In genomic region chr11:88377661-88378060, GRCh38 we compare ENCODE assay signal across 27 cellular contexts.
"Had no signal": no experiment of that assay in that cellular context is flagged by ENCODE, and none has a peak within 500 bp of the region (broad histone marks: within the 10 kb centered on the region; RNA-seq: fewer than 3 reads in every experiment).

No MANE protein-coding gene starts in this region.

- H3K4me3 Mint-ChIP-seq: endodermal cell; immature natural killer cell; memory B cell; mesothelial cell of epicardium; naive B cell; natural killer cell treated with Interleukin-12 subunit alpha and Interleukin-12 subunit beta and Interleukin-15 and Interleukin-18, amount 100 ng/mL, for 72 hours; neural crest cell; stimulated activated memory B cell treated with anti-CD40 and anti-IgM and Interleukin-4, amounts not matched to agents 10 μg/mL and 1 μg/mL and 100 μg/mL, for 72 hours had no signal

- H3K36me3 ChIP-seq: esophagus muscularis mucosa, lower lobe of right lung, pancreas, right lobe of liver, thoracic aorta, uterus had no signal

- H3K9me3 ChIP-seq: esophagus muscularis mucosa, lower lobe of right lung, mucosa of descending colon, neutrophil, pancreas, right lobe of liver, thoracic aorta, tibial nerve, upper lobe of right lung, uterus had no signal

- H3K27me3 ChIP-seq: esophagus muscularis mucosa, neutrophil, pancreas, right lobe of liver, tibial nerve, upper lobe of right lung, uterus had no signal

- H3K27ac ChIP-seq: esophagus muscularis mucosa, lower lobe of right lung, neutrophil, pancreas, right lobe of liver, thoracic aorta, tibial nerve, upper lobe of right lung, uterus had no signal

- H3K27ac Mint-ChIP-seq: endodermal cell; immature natural killer cell; memory B cell; mesothelial cell of epicardium; naive B cell; natural killer cell treated with Interleukin-12 subunit alpha and Interleukin-12 subunit beta and Interleukin-15 and Interleukin-18, amount 100 ng/mL, for 72 hours; stimulated activated memory B cell treated with anti-CD40 and anti-IgM and Interleukin-4, amounts not matched to agents 10 μg/mL and 1 μg/mL and 100 μg/mL, for 72 hours had no signal

- DNase-seq: effector CD8-positive, alpha-beta T cell; endodermal cell; foreskin melanocyte; hypothalamus; immature natural killer cell; islet precursor cell; left ventricle myocardium superior; lower lobe of right lung; mucosa of descending colon; naive B cell; pancreas; right lobe of liver; stimulated activated CD4-positive, alpha-beta T cell treated with anti-CD3 and anti-CD28 coated beads, Interleukin-2, amount 100 ng/mL, for 24 hours; stimulated activated CD4-positive, alpha-beta T cell treated with anti-CD3 and anti-CD28 coated beads, Interleukin-4, amount 100 ng/mL, for 4 hours; stimulated activated naive CD8-positive, alpha-beta T cell treated with anti-CD3 and anti-CD28 coated beads, Interleukin-15, Interleukin-2, amounts not matched to agents 100 U/mL and 50 U/mL, for 24 hours; upper lobe of right lung; uterus had no signal

- H3K27me3 Mint-ChIP-seq: memory B cell; naive B cell; natural killer cell treated with Interleukin-12 subunit alpha and Interleukin-12 subunit beta and Interleukin-15 and Interleukin-18, amount 100 ng/mL, for 72 hours; stimulated activated memory B cell treated with anti-CD40 and anti-IgM and Interleukin-4, amounts not matched to agents 10 μg/mL and 1 μg/mL and 100 μg/mL, for 72 hours had no signal

- H3K4me1 ChIP-seq: esophagus muscularis mucosa, lower lobe of right lung, pancreas, right lobe of liver, tibial nerve, upper lobe of right lung, uterus had no signal

- H3K4me3 ChIP-seq: esophagus muscularis mucosa, lower lobe of right lung, mucosa of descending colon, pancreas, right lobe of liver, thoracic aorta, tibial nerve, upper lobe of right lung, uterus had no signal

- H3K9me3 Mint-ChIP-seq: endodermal cell; immature natural killer cell; memory B cell; naive B cell; neural crest cell; stimulated activated memory B cell treated with anti-CD40 and anti-IgM and Interleukin-4, amounts not matched to agents 10 μg/mL and 1 μg/mL and 100 μg/mL, for 72 hours had no signal

- FAIRE-seq: colon, pancreas had no signal

- H3K4me1 Mint-ChIP-seq: memory B cell; naive B cell; neural crest cell; stimulated activated memory B cell treated with anti-CD40 and anti-IgM and Interleukin-4, amounts not matched to agents 10 μg/mL and 1 μg/mL and 100 μg/mL, for 72 hours had no signal
